In genomic region chr16:67539271-67539670, GRCh38 we compare ENCODE assay signal across 13 cellular contexts. TPM values are rescaled to one million over a fixed set of nuclear protein-coding genes. Genes with fewer than 3 reads are reported as not detected.
DNase-seq lines count a peak whose midpoint lies in the region; ATAC-seq and TF ChIP-seq lines count a peak whose summit lies in the region.
"Had no signal": no experiment of that assay in that cellular context is flagged by ENCODE, and none has a peak within 500 bp of the region (broad histone marks: within the 10 kb centered on the region; RNA-seq: fewer than 3 reads in every experiment).

No MANE protein-coding gene starts in this region.

- H3K27me3 ChIP-seq in heart right ventricle (no peaks in the 10 kb centered on the region), lower lobe of right lung (ENCODE audit: low read depth) (no peaks in the 10 kb centered on the region)
- H3K27me3 ChIP-seq: gastroesophageal sphincter had no signal

- H3K36me3 ChIP-seq in heart right ventricle (peaks cover 0 to 65% (median 48%) of the 10 kb centered on the region in 9 donors), lower lobe of right lung (peaks cover 59% of the 10 kb centered on the region)

- WGBS in heart right ventricle, 2 donors: 67% methylated on average over 4 of the region's 4 CpGs

- DNase-seq in heart right ventricle (no peak), Right ventricle myocardium superior (no peak), lower lobe of right lung (no peak), type B pancreatic cell (ENCODE audit: extremely low spot score, unreplicated experiment) (no peak), HK-2 (ENCODE audit: unreplicated experiment) (no peak)
- no peak for DNase-seq in activated T-helper 2 cell treated with anti-CD3 and anti-CD28 coated beads, Interferon-gamma antibody, Interleukin-2, Interleukin-4, amounts not matched to agents 10 μg/mL and 5 μg/mL and 100 μg/mL, durations not matched to agents 14 hours and 24 hours and 36 hours (ENCODE audit: low spot score)
- DNase-seq: NCI-H1436 had no signal

- H3K27me3 Mint-ChIP-seq in activated T-helper 2 cell treated with anti-CD3 and anti-CD28 coated beads, Interferon-gamma antibody, Interleukin-2, Interleukin-4, amounts not matched to agents 10 μg/mL and 5 μg/mL and 100 μg/mL, durations not matched to agents 14 hours and 24 hours and 36 hours (ENCODE audit: low read depth): peaks cover 22% of the 10 kb centered on the region
- peaks cover 36% of the 10 kb centered on the region for H3K27me3 Mint-ChIP-seq in type B pancreatic cell

- H3K27ac ChIP-seq in heart right ventricle: peak overlapping the region in 7 of 10 donors; percentile 13 to 99 (median 95)
- peak overlapping the region; percentile 94 for H3K27ac ChIP-seq in lower lobe of right lung

- no peaks in the 10 kb centered on the region for H3K9me3 Mint-ChIP-seq in activated T-helper 2 cell treated with anti-CD3 and anti-CD28 coated beads, Interferon-gamma antibody, Interleukin-2, Interleukin-4, amounts not matched to agents 10 μg/mL and 5 μg/mL and 100 μg/mL, durations not matched to agents 14 hours and 24 hours and 36 hours
- no peaks in the 10 kb centered on the region for H3K9me3 Mint-ChIP-seq in type B pancreatic cell

- no peak overlapping the region for H3K27ac Mint-ChIP-seq in activated T-helper 2 cell treated with anti-CD3 and anti-CD28 coated beads, Interferon-gamma antibody, Interleukin-2, Interleukin-4, amounts not matched to agents 10 μg/mL and 5 μg/mL and 100 μg/mL, durations not matched to agents 14 hours and 24 hours and 36 hours
- H3K27ac Mint-ChIP-seq in type B pancreatic cell: peak overlapping the region; percentile 55

- H3K4me3 ChIP-seq in heart right ventricle (peak overlapping the region in 7 of 10 donors; percentile 79 to 94 (median 85)), lower lobe of right lung (peak overlapping the region; percentile 83)

- intact Hi-C loops in heart right ventricle (cut with DNase I): no loop called here
- intact Hi-C loops in Right ventricle myocardium superior (cut with DNase I): no loop called here
- intact Hi-C loops in activated T-helper 2 cell treated with anti-CD3 and anti-CD28 coated beads, Interferon-gamma antibody, Interleukin-2, Interleukin-4, amounts not matched to agents 10 μg/mL and 5 μg/mL and 100 μg/mL, durations not matched to agents 14 hours and 24 hours and 36 hours (cut with micrococcal nuclease): loop anchor here (5.0 kb wide), 1 partner anchor 123 kb away; the partner anchor contains the start of genes ACD and PARD6A
- intact Hi-C loops in lower lobe of right lung (cut with DNase I): no loop called here

- ATAC-seq in heart right ventricle: no peak
- no peak for ATAC-seq in Right ventricle myocardium superior (ENCODE audit: poor library complexity)
- ATAC-seq in lower lobe of right lung: no peak
- no peak for ATAC-seq in GM21825 (IDR thresholded peaks at IDR 0.05; ENCODE audit: unreplicated experiment)
- no peak for ATAC-seq in HG03378 (IDR thresholded peaks at IDR 0.05; ENCODE audit: unreplicated experiment)
- ATAC-seq: gastroesophageal sphincter had no signal

- H3K9me3 ChIP-seq in heart right ventricle: no peaks in the 10 kb centered on the region
- no peaks in the 10 kb centered on the region for H3K9me3 ChIP-seq in lower lobe of right lung
- H3K9me3 ChIP-seq: gastroesophageal sphincter had no signal

- H3K4me3 Mint-ChIP-seq in activated T-helper 2 cell treated with anti-CD3 and anti-CD28 coated beads, Interferon-gamma antibody, Interleukin-2, Interleukin-4, amounts not matched to agents 10 μg/mL and 5 μg/mL and 100 μg/mL, durations not matched to agents 14 hours and 24 hours and 36 hours (ENCODE audit: low read depth): peak overlapping the region; percentile 60
- H3K4me3 Mint-ChIP-seq in type B pancreatic cell: peak overlapping the region; percentile 82

- peaks cover 11% of the 10 kb centered on the region for H3K36me3 Mint-ChIP-seq in activated T-helper 2 cell treated with anti-CD3 and anti-CD28 coated beads, Interferon-gamma antibody, Interleukin-2, Interleukin-4, amounts not matched to agents 10 μg/mL and 5 μg/mL and 100 μg/mL, durations not matched to agents 14 hours and 24 hours and 36 hours (ENCODE audit: low read depth)
- H3K36me3 Mint-ChIP-seq in type B pancreatic cell: peaks cover 10% of the 10 kb centered on the region

- TF ChIP-seq CTCF in heart right ventricle (IDR thresholded peaks at IDR 0.05): no peak
- TF ChIP-seq CTCF in lower lobe of right lung (IDR thresholded peaks at IDR 0.05): no peak
- TF ChIP-seq CTCF in type B pancreatic cell (conservative IDR thresholded peaks at IDR 0.05): no peak

- H3K4me1 Mint-ChIP-seq in activated T-helper 2 cell treated with anti-CD3 and anti-CD28 coated beads, Interferon-gamma antibody, Interleukin-2, Interleukin-4, amounts not matched to agents 10 μg/mL and 5 μg/mL and 100 μg/mL, durations not matched to agents 14 hours and 24 hours and 36 hours (ENCODE audit: low read depth): peaks cover 21% of the 10 kb centered on the region
- peaks cover 22% of the 10 kb centered on the region for H3K4me1 Mint-ChIP-seq in type B pancreatic cell (ENCODE audit: unreplicated experiment)

- peaks cover 15 to 94% (median 67%) of the 10 kb centered on the region in 9 donors for H3K4me1 ChIP-seq in heart right ventricle
- peaks cover 83% of the 10 kb centered on the region for H3K4me1 ChIP-seq in lower lobe of right lung

RNA-seq across cellular contexts. Expression of gene RIPOR1, which starts 10.6 kb away (rescaled TPM):
- total RNA-seq in heart right ventricle (10 to 100 TPM; 45.9 to 86.1 (median 73.8) TPM), Right ventricle myocardium superior (73.7 TPM), lower lobe of right lung (112 TPM), type B pancreatic cell (ENCODE audit: low replicate concordance) (38.5 and 43.1 TPM in 2 replicates)
- 10 to 100 TPM; 40.0 to 66.9 TPM for polyA plus RNA-seq in heart right ventricle
- 25.6 and 26.3 TPM in 2 replicates for total RNA-seq in activated T-helper 2 cell treated with anti-CD3 and anti-CD28 coated beads, Interferon-gamma antibody, Interleukin-2, Interleukin-4, amounts not matched to agents 10 μg/mL and 5 μg/mL and 100 μg/mL, durations not matched to agents 14 hours and 24 hours and 36 hours

RNA-seq across cellular contexts. Expression of gene CTCF, which starts 23.1 kb away (rescaled TPM):
- total RNA-seq in heart right ventricle: 10 to 100 TPM; 20.5 to 31.0 (median 24.8) TPM
- polyA plus RNA-seq in heart right ventricle: 10 to 100 TPM; 11.9 to 20.7 TPM
- 24.9 TPM for total RNA-seq in Right ventricle myocardium superior
- 59.7 and 61.2 TPM in 2 replicates for total RNA-seq in activated T-helper 2 cell treated with anti-CD3 and anti-CD28 coated beads, Interferon-gamma antibody, Interleukin-2, Interleukin-4, amounts not matched to agents 10 μg/mL and 5 μg/mL and 100 μg/mL, durations not matched to agents 14 hours and 24 hours and 36 hours
- total RNA-seq in lower lobe of right lung: 36.2 TPM
- 48.4 and 57.8 TPM in 2 replicates for total RNA-seq in type B pancreatic cell (ENCODE audit: low replicate concordance)

RNA-seq across cellular contexts. Expression of gene AGRP, which starts 55.9 kb away (rescaled TPM):
- not detected for total RNA-seq in heart right ventricle
- under 1 TPM in 1 of 2 donors, not detected in 1; 0.10 TPM for polyA plus RNA-seq in heart right ventricle
- not detected for total RNA-seq in Right ventricle myocardium superior
- total RNA-seq in activated T-helper 2 cell treated with anti-CD3 and anti-CD28 coated beads, Interferon-gamma antibody, Interleukin-2, Interleukin-4, amounts not matched to agents 10 μg/mL and 5 μg/mL and 100 μg/mL, durations not matched to agents 14 hours and 24 hours and 36 hours: not detected in 2 replicates
- 8.5 TPM for total RNA-seq in lower lobe of right lung
- total RNA-seq in type B pancreatic cell (ENCODE audit: low replicate concordance): not detected in 2 replicates
- total RNA-seq: gastroesophageal sphincter, mononuclear cell, smooth muscle cell had no signal
- polyA plus RNA-seq: BJ, smooth muscle cell had no signal

RNA-seq across cellular contexts. Expression of gene ATP6V0D1, which starts 58.3 kb away (rescaled TPM):
- 10 to 100 TPM; 57.4 to 84.7 (median 67.5) TPM for total RNA-seq in heart right ventricle
- 10 to 100 TPM; 12.8 to 73.3 TPM for polyA plus RNA-seq in heart right ventricle
- 59.9 TPM for total RNA-seq in Right ventricle myocardium superior
- total RNA-seq in activated T-helper 2 cell treated with anti-CD3 and anti-CD28 coated beads, Interferon-gamma antibody, Interleukin-2, Interleukin-4, amounts not matched to agents 10 μg/mL and 5 μg/mL and 100 μg/mL, durations not matched to agents 14 hours and 24 hours and 36 hours: 31.5 and 33.9 TPM in 2 replicates
- 175 TPM for total RNA-seq in lower lobe of right lung
- total RNA-seq in type B pancreatic cell (ENCODE audit: low replicate concordance): 73.5 and 94.4 TPM in 2 replicates
